In genomic region chr14:90671382-90671781, GRCh38 we compare ENCODE assay signal across 15 cellular contexts.
DNase-seq lines count a peak whose midpoint lies in the region; FAIRE-seq and TF ChIP-seq lines count a peak whose summit lies in the region.
"Had no signal": no experiment of that assay in that cellular context is flagged by ENCODE, and none has a peak within 500 bp of the region (broad histone marks: within the 10 kb centered on the region; RNA-seq: fewer than 3 reads in every experiment).

No MANE protein-coding gene starts in this region.

- no peaks in the 10 kb centered on the region for H3K4me1 ChIP-seq in ovary (ENCODE audit: insufficient read depth)
- H3K4me1 ChIP-seq in mesendoderm (ENCODE audit: control insufficient read depth, low read depth, low read length): no peaks in the 10 kb centered on the region
- H3K4me1 ChIP-seq: thyroid gland had no signal

- H3K4me1 Mint-ChIP-seq in neural crest cell: peaks cover 31% of the 10 kb centered on the region

- H3K18ac ChIP-seq in mesendoderm (ENCODE audit: low read length): no peak overlapping the region

- peaks cover 30% of the 10 kb centered on the region for H3K36me3 Mint-ChIP-seq in neural crest cell (ENCODE audit: low read depth)

- H3K27me3 Mint-ChIP-seq in neural crest cell (ENCODE audit: low read depth): no peaks in the 10 kb centered on the region

- H3K36me3 ChIP-seq in ovary (no peaks in the 10 kb centered on the region), mesendoderm (ENCODE audit: control insufficient read depth, insufficient read depth, low read length) (no peaks in the 10 kb centered on the region)
- H3K36me3 ChIP-seq: thyroid gland had no signal

- no peak for TF ChIP-seq EP300 in ovary (IDR thresholded peaks at IDR 0.05)

- WGBS in ovary, 3 donors: 80 to 84% (median 81%) methylated on average over 3 of the region's 3 CpGs
- WGBS in mesendoderm (ENCODE audit: extremely low coverage, insufficient coverage, low lambda C conversion rate): no CpG with 5 or more reads among the region's 3 CpGs

- H3K56ac ChIP-seq in mesendoderm (ENCODE audit: low read length): no peak overlapping the region

- no peaks in the 10 kb centered on the region for H3K79me2 ChIP-seq in mesendoderm (ENCODE audit: control insufficient read depth, insufficient read depth, low read length)

- H2BK120ac ChIP-seq in mesendoderm (ENCODE audit: low read depth, low read length): no peak overlapping the region

- DNase-seq in Ammon's horn (ENCODE audit: low spot score) (peak; percentile 68), KG1 (lab: John Stamatoyannopoulos, UW) (peak; percentile 15), caudate nucleus (lab: John Stamatoyannopoulos, UW) (peak in 12 of 61 donors; percentile 12 to 73 (median 40)), neural crest cell (ENCODE audit: low read depth, low spot score) (no peak), ovary (no peak), HTR-8/SVneo (ENCODE audit: insufficient read length, low spot score) (no peak), KBM-7 (no peak), mesendoderm (no peak)
- DNase-seq: erythroblast; NK-92 treated with Interleukin-12 subunit alpha and Interleukin-12 subunit beta, amount 100 ng/mL, for 24 hours; posterior cingulate gyrus; thyroid gland had no signal

- H3K79me1 ChIP-seq in mesendoderm (ENCODE audit: low read length): no peaks in the 10 kb centered on the region

- no peak overlapping the region for H3K9ac ChIP-seq in mesendoderm (ENCODE audit: low read length)
- H3K9ac ChIP-seq: KMS-11 had no signal

- no peak overlapping the region for H2BK5ac ChIP-seq in mesendoderm (ENCODE audit: low read length)

- no peak overlapping the region for H4K8ac ChIP-seq in mesendoderm (ENCODE audit: low read depth, low read length)

- no peaks in the 10 kb centered on the region for H3K9me3 ChIP-seq in ovary
- H3K9me3 ChIP-seq: thyroid gland had no signal

- intact Hi-C loops in ovary (cut with DNase I): no loop called here

- H3K27me3 ChIP-seq in ovary (no peaks in the 10 kb centered on the region), mesendoderm (ENCODE audit: insufficient read depth, low read length, poor library complexity) (no peaks in the 10 kb centered on the region)
- H3K27me3 ChIP-seq: thyroid gland had no signal

- no peak for TF ChIP-seq POLR2A in ovary (IDR thresholded peaks at IDR 0.05)

- H3K4me3 ChIP-seq in ovary (no peak overlapping the region), mesendoderm (ENCODE audit: low read length) (no peak overlapping the region)
- H3K4me3 ChIP-seq: thyroid gland had no signal

- no peak overlapping the region for H3K4me3 Mint-ChIP-seq in neural crest cell

- no peak for FAIRE-seq in HTR-8/SVneo (lab: Jason Lieb, UNC)
- FAIRE-seq: keratinocyte had no signal

- no peak overlapping the region for H3K4ac ChIP-seq in mesendoderm (ENCODE audit: low read depth, low read length)

- TF ChIP-seq CTCF in neural crest cell (conservative IDR thresholded peaks at IDR 0.05) (no peak), ovary (IDR thresholded peaks at IDR 0.05) (no peak)

- peak overlapping the region; percentile 94 for H3K27ac Mint-ChIP-seq in neural crest cell (ENCODE audit: unreplicated experiment)

- H3K23ac ChIP-seq in mesendoderm (ENCODE audit: low read length): no peak overlapping the region

- H3K27ac ChIP-seq in caudate nucleus (ENCODE audit: low read depth, low read length) (peak overlapping the region; percentile 94), ovary (no peak overlapping the region), mesendoderm (ENCODE audit: low read depth, low read length) (no peak overlapping the region)
- H3K27ac ChIP-seq: HL-60, KMS-11, thyroid gland had no signal

- H3K9me3 Mint-ChIP-seq in neural crest cell: peaks cover 5% of the 10 kb centered on the region

- H2BK15ac ChIP-seq in mesendoderm (replicated peaks; ENCODE audit: low read depth): no peak overlapping the region

- in situ Hi-C loops in KBM-7 (cut with MboI; ENCODE audit: low pct_unique_long_range_greater_than_20kb, low sequenced_read_pairs): no loop called here

- H3K4me2 ChIP-seq in mesendoderm (ENCODE audit: low read length): no peak overlapping the region
- H3K4me2 ChIP-seq: KMS-11 had no signal

- H4K5ac ChIP-seq in mesendoderm (ENCODE audit: low read length): no peak overlapping the region

- no peak overlapping the region for H2AK5ac ChIP-seq in mesendoderm (ENCODE audit: low read length)

Comparison
In these comparisons a context has a peak if more than half of its experiments do, and no peak if none do; other contexts are left out.
1. DNase-seq: peak in Ammon's horn (single experiment) and KG1 (single experiment); none in neural crest cell (single experiment), ovary (0 of 5), HTR-8/SVneo (single experiment), KBM-7 (single experiment) and mesendoderm (single experiment).